15 cellular contexts compared by ENCODE assay signal in the genomic region with DNA sequence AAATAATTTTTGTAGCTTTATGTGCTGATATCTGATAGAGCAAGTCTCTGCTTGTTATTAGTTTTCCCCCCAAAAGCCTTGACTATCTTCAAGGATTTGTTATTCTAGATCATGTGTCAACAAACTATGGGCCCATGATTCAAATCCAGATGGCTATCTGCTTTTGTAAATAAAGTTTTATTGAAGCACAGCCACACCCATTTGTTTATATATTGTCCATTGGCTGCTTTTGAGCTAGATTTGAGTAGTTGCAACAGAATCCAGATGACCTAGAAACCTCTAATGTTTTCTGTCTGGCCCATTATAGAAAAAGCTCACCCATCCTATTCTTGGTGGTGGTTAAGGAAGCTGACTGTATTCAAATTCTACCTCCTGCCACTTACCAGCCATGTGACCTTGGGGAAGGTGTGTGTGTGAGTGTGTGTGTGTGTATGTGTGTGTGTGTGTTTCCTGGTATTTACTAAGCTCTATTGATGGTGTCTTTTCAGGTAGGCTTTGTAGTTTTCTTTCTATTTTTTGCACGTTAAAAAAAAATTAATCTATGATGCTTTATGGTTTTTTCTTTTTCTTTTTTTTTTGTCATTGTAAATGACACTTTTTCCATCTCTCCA. TPM values are rescaled to one million over a fixed set of nuclear protein-coding genes. Genes with fewer than 3 reads are reported as not detected.
DNase-seq lines count a peak whose midpoint lies in the region; ATAC-seq and TF ChIP-seq lines count a peak whose summit lies in the region.
"Had no signal": no experiment of that assay in that cellular context is flagged by ENCODE, and none has a peak within 500 bp of the region (broad histone marks: within the 10 kb centered on the region; RNA-seq: fewer than 3 reads in every experiment).

No MANE protein-coding gene starts in this region.

- ATAC-seq in GM18505 (IDR thresholded peaks at IDR 0.05; ENCODE audit: unreplicated experiment), result peak; percentile 62
- ATAC-seq in activated naive CD8-positive, alpha-beta T cell treated with anti-CD3 and anti-CD28 coated beads, Interleukin-2, amount 50 U/mL, for 24 hours, result no peak

- no peaks in the 10 kb centered on the region for H3K36me3 Mint-ChIP-seq in CD4-positive, alpha-beta memory T cell
- H3K36me3 Mint-ChIP-seq in IgD-negative memory B cell, result no peaks in the 10 kb centered on the region
- H3K36me3 Mint-ChIP-seq in activated naive CD8-positive, alpha-beta T cell treated with anti-CD3 and anti-CD28 coated beads, Interleukin-2, amount 50 U/mL, for 24 hours (ENCODE audit: low read depth), result no peaks in the 10 kb centered on the region

- peaks cover 11 to 36% (median 22%) of the 10 kb centered on the region in 4 donors for H3K4me1 Mint-ChIP-seq in CD4-positive, alpha-beta memory T cell
- H3K4me1 Mint-ChIP-seq in IgD-negative memory B cell, result peaks cover 19 to 34% (median 30%) of the 10 kb centered on the region in 3 donors
- peaks cover 33% of the 10 kb centered on the region for H3K4me1 Mint-ChIP-seq in activated naive CD8-positive, alpha-beta T cell treated with anti-CD3 and anti-CD28 coated beads, Interleukin-2, amount 50 U/mL, for 24 hours

- H3K9me3 ChIP-seq in CD4-positive, alpha-beta memory T cell (ENCODE audit: control insufficient read depth in 1 of 2, low read length in 2 of 2), result no peaks in the 10 kb centered on the region

- H3K27ac Mint-ChIP-seq in CD4-positive, alpha-beta memory T cell, result peak overlapping the region in 4 of 7 donors; percentile 53 to 81 (median 64)
- peak overlapping the region; percentile 59 to 92 (median 69) for H3K27ac Mint-ChIP-seq in IgD-negative memory B cell
- peak overlapping the region; percentile 40 for H3K27ac Mint-ChIP-seq in activated naive CD8-positive, alpha-beta T cell treated with anti-CD3 and anti-CD28 coated beads, Interleukin-2, amount 50 U/mL, for 24 hours
- H3K27ac Mint-ChIP-seq: H9; T-helper 1 cell treated with Interleukin-12 subunit alpha and Interleukin-12 subunit beta and Interleukin-4 antibody, amounts not matched to agents 30 μg/mL and 1 μg/mL, for 36 hours had no signal

- peaks cover 0 to 3% (median 0%) of the 10 kb centered on the region in 8 donors for H3K9me3 Mint-ChIP-seq in CD4-positive, alpha-beta memory T cell
- H3K9me3 Mint-ChIP-seq in IgD-negative memory B cell, result peaks cover 0 to 4% (median 2%) of the 10 kb centered on the region in 3 donors
- H3K9me3 Mint-ChIP-seq in activated naive CD8-positive, alpha-beta T cell treated with anti-CD3 and anti-CD28 coated beads, Interleukin-2, amount 50 U/mL, for 24 hours, result peaks cover 10% of the 10 kb centered on the region
- H3K9me3 Mint-ChIP-seq: H9 had no signal

- no peaks in the 10 kb centered on the region for H3K27me3 Mint-ChIP-seq in CD4-positive, alpha-beta memory T cell
- H3K27me3 Mint-ChIP-seq in IgD-negative memory B cell, result no peaks in the 10 kb centered on the region
- H3K27me3 Mint-ChIP-seq in activated naive CD8-positive, alpha-beta T cell treated with anti-CD3 and anti-CD28 coated beads, Interleukin-2, amount 50 U/mL, for 24 hours, result no peaks in the 10 kb centered on the region

- CTCF ChIA-PET in CD4-positive, alpha-beta memory T cell (lab: Charles Lee; ENCODE audit: partially characterized antibody), result interaction anchor here (0.9 kb wide), 1 partner anchor 22 kb away, joined by 4 read pairs; no protein-coding TSS in a partner anchor

- H3K4me3 Mint-ChIP-seq in CD4-positive, alpha-beta memory T cell, result peak overlapping the region in 3 of 8 donors; percentile 29 to 37 (median 29)
- peak overlapping the region in 3 of 4 donors; percentile 10 to 70 (median 59) for H3K4me3 Mint-ChIP-seq in IgD-negative memory B cell
- H3K4me3 Mint-ChIP-seq in activated naive CD8-positive, alpha-beta T cell treated with anti-CD3 and anti-CD28 coated beads, Interleukin-2, amount 50 U/mL, for 24 hours, result no peak overlapping the region
- H3K4me3 Mint-ChIP-seq: H9; T-helper 1 cell treated with Interleukin-12 subunit alpha and Interleukin-12 subunit beta and Interleukin-4 antibody, amounts not matched to agents 30 μg/mL and 1 μg/mL, for 36 hours had no signal

- intact Hi-C loops in CD4-positive, alpha-beta memory T cell (cut with micrococcal nuclease), result no loop called here

- no peaks in the 10 kb centered on the region for H3K27me3 ChIP-seq in CD4-positive, alpha-beta memory T cell (ENCODE audit: insufficient read depth, low read length)

- H3K27ac ChIP-seq in CD4-positive, alpha-beta memory T cell (ENCODE audit: low read depth, low read length), result no peak overlapping the region

- TF ChIP-seq POLR2A in GM18505 (IDR thresholded peaks at IDR 0.05; ENCODE audit: borderline replicate concordance, extremely low read depth, insufficient read depth, insufficient read length), result no peak

- peaks cover 23% of the 10 kb centered on the region for H3K4me1 ChIP-seq in CD4-positive, alpha-beta memory T cell (ENCODE audit: insufficient read depth, low read length)

- H3K36me3 ChIP-seq in CD4-positive, alpha-beta memory T cell (ENCODE audit: insufficient read depth, low read length), result no peaks in the 10 kb centered on the region

- POLR2A ChIA-PET in CD4-positive, alpha-beta memory T cell (lab: Charles Lee; ENCODE audit: partially characterized antibody), result interaction anchor here (1.2 kb wide), 1 partner anchor 236 kb away, joined by 3 read pairs; no protein-coding TSS in a partner anchor

- DNase-seq in CD4-positive, alpha-beta memory T cell, result peak; percentile 46 to 57 (median 56)
- no peak for DNase-seq in activated naive CD8-positive, alpha-beta T cell treated with anti-CD3 and anti-CD28 coated beads, Interleukin-2, amount 50 U/mL, for 24 hours
- DNase-seq in UCSD-AML1 (lab: John Stamatoyannopoulos, UW; ENCODE audit: unreplicated experiment) (no peak), A172 (ENCODE audit: low spot score) (no peak)
- DNase-seq in activated CD4-positive, CD25-positive, alpha-beta regulatory T cell (lab: John Stamatoyannopoulos, UW), result no peak
- DNase-seq: H9, mesenchymal stem cell, NCI-H1930, trophoblast cell had no signal

- H3K4me3 ChIP-seq in CD4-positive, alpha-beta memory T cell (ENCODE audit: low read length in 2 of 2), result no peak overlapping the region

RNA-seq across cellular contexts. Expression of a gene that starts 1.3 kb away (rescaled TPM):
- not detected for total RNA-seq in CD4-positive, alpha-beta memory T cell
- not detected for polyA plus RNA-seq in CD4-positive, alpha-beta memory T cell
- 1.2 TPM for polyA plus RNA-seq in IgD-negative memory B cell
- total RNA-seq in A172 (2014; rRNA removed; shearing (Covaris generic)), result not detected in 2 replicates
- total RNA-seq: activated CD8-positive, alpha-beta memory T cell treated with anti-CD3 and anti-CD28 coated beads for 36 hours; fibroblast of lung; H9; omental fat pad had no signal
- polyA plus RNA-seq: fibroblast of lung had no signal

Comparison
In these comparisons a context has a peak if more than half of its experiments do, and no peak if none do; other contexts are left out.
1. DNase-seq: peak in CD4-positive, alpha-beta memory T cell (5 of 5); none in activated naive CD8-positive, alpha-beta T cell treated with anti-CD3 and anti-CD28 coated beads, Interleukin-2, amount 50 U/mL, for 24 hours (single experiment), UCSD-AML1 (single experiment), activated CD4-positive, CD25-positive, alpha-beta regulatory T cell (0 of 4) and A172 (single experiment).
2. Peak in every context shown above with its lines, with median percentiles within 50 percentile points of each other: H3K27ac Mint-ChIP-seq.